25 cellular contexts compared by ENCODE assay signal in the genomic region with DNA sequence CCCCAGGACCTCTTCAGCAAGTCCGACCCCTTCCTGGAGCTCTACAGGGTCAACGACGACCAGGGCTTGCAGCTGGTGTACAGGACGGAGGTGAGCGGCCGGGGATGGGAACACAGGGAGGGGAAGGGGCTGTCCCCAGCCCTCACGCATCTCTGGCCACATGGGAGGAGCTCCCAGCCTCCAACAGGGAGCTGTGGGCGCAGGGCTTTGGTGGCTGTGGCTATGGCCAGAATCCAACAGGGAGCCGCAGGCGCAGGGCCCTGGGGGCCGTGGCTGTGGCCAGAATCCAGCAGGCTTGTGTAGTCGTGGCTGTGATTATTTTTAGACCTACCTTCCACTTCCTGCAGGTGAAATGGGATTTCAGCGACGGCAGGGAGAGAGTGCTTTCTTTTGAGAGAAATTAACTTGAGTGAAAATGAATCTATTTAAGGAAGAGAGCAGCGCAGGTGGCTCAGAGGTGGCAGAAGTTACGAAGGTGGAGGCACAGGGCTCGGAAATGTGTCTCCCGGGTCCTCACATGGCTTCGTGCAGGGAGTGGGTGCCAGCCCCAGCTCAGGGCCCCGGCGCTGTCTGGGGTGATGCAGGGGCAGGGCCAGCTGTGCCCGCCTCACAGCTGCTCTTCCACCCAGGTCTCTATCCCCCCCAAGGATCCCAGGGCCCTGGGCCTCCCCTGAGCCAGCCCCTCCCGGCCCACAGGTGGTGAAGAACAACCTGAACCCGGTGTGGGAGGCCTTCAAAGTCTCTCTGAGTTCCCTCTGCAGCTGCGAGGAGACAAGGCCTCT. TPM values are rescaled to one million over a fixed set of nuclear protein-coding genes. Genes with fewer than 3 reads are reported as not detected.
DNase-seq lines count a peak whose midpoint lies in the region; ATAC-seq, FAIRE-seq and TF ChIP-seq lines count a peak whose summit lies in the region.
"Had no signal": no experiment of that assay in that cellular context is flagged by ENCODE, and none has a peak within 500 bp of the region (broad histone marks: within the 10 kb centered on the region; RNA-seq: fewer than 3 reads in every experiment).

No MANE protein-coding gene starts in this region.

- H3K4me1 ChIP-seq in IMR-90 (ENCODE audit: control insufficient read depth, insufficient read depth, low read length), result peaks cover 17% of the 10 kb centered on the region
- peaks cover 17% of the 10 kb centered on the region for H3K4me1 ChIP-seq in astrocyte (ENCODE audit: insufficient read depth, low read length)

- H3K4me3 ChIP-seq in IMR-90 (ENCODE audit: insufficient read depth, low read depth, low read length) (no peak overlapping the region), astrocyte (ENCODE audit: insufficient read depth, low read depth, low read length) (no peak overlapping the region)
- H3K4me3 ChIP-seq: body of pancreas, gastroesophageal sphincter, transverse colon had no signal

- H3K79me2 ChIP-seq in astrocyte (ENCODE audit: insufficient read depth, low read length), result no peaks in the 10 kb centered on the region

- dilution Hi-C loops in IMR-90 (cut with HindIII; ENCODE audit: low sequenced_read_pairs, unreplicated experiment), result no loop called here

- peaks cover 3% of the 10 kb centered on the region; the same call in 1 of the 2 replicates for H4K20me1 ChIP-seq in IMR-90 (ENCODE audit: insufficient read depth, low read length)
- no peaks in the 10 kb centered on the region for H4K20me1 ChIP-seq in astrocyte (ENCODE audit: insufficient read depth, low read length)

- no peak overlapping the region for H3K18ac ChIP-seq in IMR-90 (ENCODE audit: low read depth, low read length)

- H3K23ac ChIP-seq in IMR-90 (ENCODE audit: low read depth, low read length), result no peak overlapping the region

- TF ChIP-seq CTCF in IMR-90 (conservative IDR thresholded peaks at IDR 0.05; ENCODE audit: low read depth, low read length) (no peak), astrocyte (IDR thresholded peaks at IDR 0.05; ENCODE audit: insufficient read depth, low read depth, low read length) (no peak), progenitor cell of endocrine pancreas (IDR thresholded peaks at IDR 0.05; ENCODE audit: unreplicated experiment) (no peak)

- WGBS in IMR-90 (ENCODE audit: extremely low coverage in 2 of 2, insufficient read length in 1 of 2), 2 experiments, result 97% methylated on average over 12 of the region's 25 CpGs; no CpG with 5 or more reads in 1 of the 2 experiments

- H2BK5ac ChIP-seq in IMR-90 (ENCODE audit: low read depth, low read length, poor library complexity, severe bottlenecking), result no peak overlapping the region

- H3K36me3 Mint-ChIP-seq in astrocyte (ENCODE audit: low read depth, unreplicated experiment), result no peaks in the 10 kb centered on the region
- no peaks in the 10 kb centered on the region for H3K36me3 Mint-ChIP-seq in progenitor cell of endocrine pancreas (ENCODE audit: insufficient read depth)

- DNase-seq in NCI-H2196 (lab: John Stamatoyannopoulos, UW; ENCODE audit: unreplicated experiment), result peak; percentile 18
- no peak for DNase-seq in NCI-H2196 treated with DMSO at 0.1 percent for 48 hours (lab: John Stamatoyannopoulos, UW; ENCODE audit: unreplicated experiment)
- no peak for DNase-seq in IMR-90
- peak; percentile 47 for DNase-seq in astrocyte (ENCODE audit: low read depth)
- DNase-seq in progenitor cell of endocrine pancreas (ENCODE audit: low spot score, unreplicated experiment), result no peak
- no peak for DNase-seq in pons (ENCODE audit: low spot score)
- no peak for DNase-seq in medulla oblongata (ENCODE audit: extremely low spot score)
- DNase-seq in NCI-H146 (lab: John Stamatoyannopoulos, UW), result no peak
- DNase-seq: activated CD8-positive, alpha-beta memory T cell treated with anti-CD3 and anti-CD28 coated beads, Interleukin-2, amount 50 U/mL, for 4 hours; body of pancreas; effector memory CD8-positive, alpha-beta T cell; GOT3; kidney glomerular epithelial cell; NCI-H1105 treated with DMSO at 0.1 percent for 48 hours; NCI-H748 treated with DMSO at 0.1 percent for 48 hours; occipital lobe; OCI-M1; transverse colon; WERI-Rb-1 had no signal

- no peak overlapping the region; the same call in 1 of the 2 replicates for H4K91ac ChIP-seq in IMR-90 (ENCODE audit: insufficient read depth, low read depth, low read length)

- intact Hi-C loops in IMR-90 (cut with micrococcal nuclease), result no loop called here

- H2BK20ac ChIP-seq in IMR-90 (ENCODE audit: low read depth, low read length), result no peak overlapping the region

- peaks cover 22% of the 10 kb centered on the region for H3K9me1 ChIP-seq in IMR-90 (ENCODE audit: insufficient read depth, low read length)

- H3K9me3 ChIP-seq in IMR-90 (ENCODE audit: control insufficient read depth, insufficient read depth, low read length) (no peaks in the 10 kb centered on the region), astrocyte (ENCODE audit: insufficient read depth, low read depth, low read length) (no peaks in the 10 kb centered on the region)
- H3K9me3 ChIP-seq: body of pancreas, gastroesophageal sphincter, transverse colon had no signal

- POLR2A ChIA-PET in IMR-90 (lab: Charles Lee; ENCODE audit: unreplicated experiment), result no interaction called here

- no peak for TF ChIP-seq POLR2A in IMR-90 (IDR thresholded peaks at IDR 0.05; ENCODE audit: low read depth, low read length)

- no peak overlapping the region for H3K4ac ChIP-seq in IMR-90 (ENCODE audit: low read depth, low read length)

- ATAC-seq in IMR-90 (ENCODE audit: low read depth), result no peak
- ATAC-seq: body of pancreas; effector memory CD8-positive, alpha-beta T cell; gastroesophageal sphincter had no signal

- H3K27me3 Mint-ChIP-seq in astrocyte (ENCODE audit: low read depth, unreplicated experiment) (no peaks in the 10 kb centered on the region), progenitor cell of endocrine pancreas (no peaks in the 10 kb centered on the region)
- H3K27me3 Mint-ChIP-seq: effector memory CD8-positive, alpha-beta T cell had no signal

- H4K8ac ChIP-seq in IMR-90 (ENCODE audit: low read depth in 2 of 2, low read length in 2 of 2), result no peak overlapping the region

- H2AFZ ChIP-seq in IMR-90 (replicated peaks; ENCODE audit: low read length, poor library complexity), result no peak overlapping the region
- H2AFZ ChIP-seq in astrocyte (ENCODE audit: low read depth, low read length), result peak overlapping the region; percentile 16

- H3K4me3 Mint-ChIP-seq in astrocyte (ENCODE audit: unreplicated experiment) (no peak overlapping the region), progenitor cell of endocrine pancreas (ENCODE audit: low read depth) (no peak overlapping the region)
- H3K4me3 Mint-ChIP-seq: effector memory CD8-positive, alpha-beta T cell; T-helper 2 cell treated with Interferon-gamma antibody and Interleukin-4, amounts not matched to agents 5 μg/mL and 100 μg/mL, for 36 hours had no signal

- no peak for FAIRE-seq in astrocyte (lab: Jason Lieb, UNC)
- FAIRE-seq: A204.1, colon had no signal

- H3K9ac ChIP-seq in IMR-90 (ENCODE audit: low read depth, low read length) (no peak overlapping the region), astrocyte (ENCODE audit: low read length) (no peak overlapping the region)

- 0 out of 2 replicates have a peak overlapping the region, but pooled peaks have one; percentile 18 for H2AK5ac ChIP-seq in IMR-90 (ENCODE audit: low read depth, low read length)

- H2BK15ac ChIP-seq in IMR-90 (ENCODE audit: low read depth, low read length), result no peak overlapping the region

- TF ChIP-seq RAD21 in IMR-90 (IDR thresholded peaks at IDR 0.05; ENCODE audit: low read length), result no peak

- H3K27me3 ChIP-seq in IMR-90 (ENCODE audit: control insufficient read depth, insufficient read depth, low read length) (no peaks in the 10 kb centered on the region), astrocyte (ENCODE audit: insufficient read depth, low read length) (no peaks in the 10 kb centered on the region)
- H3K27me3 ChIP-seq: body of pancreas, transverse colon had no signal

- no peak overlapping the region for H3K4me2 ChIP-seq in IMR-90 (ENCODE audit: low read depth, low read length)
- H3K4me2 ChIP-seq in astrocyte (ENCODE audit: low read length), result no peak overlapping the region

- no peak overlapping the region for H3K56ac ChIP-seq in IMR-90 (ENCODE audit: extremely low read depth, insufficient read depth, low read length)

- no peak overlapping the region for H3K14ac ChIP-seq in IMR-90 (replicated peaks; ENCODE audit: low read depth, low read length)

- H3K27ac ChIP-seq in IMR-90 (ENCODE audit: insufficient read depth, low read length), result no peak overlapping the region
- H3K27ac ChIP-seq in astrocyte (ENCODE audit: low read depth, low read length), result no peak overlapping the region
- H3K27ac ChIP-seq: body of pancreas, gastroesophageal sphincter, transverse colon, WERI-Rb-1 had no signal

- no peaks in the 10 kb centered on the region for H3K9me3 Mint-ChIP-seq in astrocyte (ENCODE audit: unreplicated experiment)
- H3K9me3 Mint-ChIP-seq in progenitor cell of endocrine pancreas (ENCODE audit: low read depth), result no peaks in the 10 kb centered on the region
- H3K9me3 Mint-ChIP-seq: activated T-helper 2 cell treated with anti-CD3 and anti-CD28 coated beads, Interferon-gamma antibody, Interleukin-2, Interleukin-4, amounts not matched to agents 10 μg/mL and 5 μg/mL and 100 μg/mL, durations not matched to agents 14 hours and 24 hours and 36 hours; effector memory CD8-positive, alpha-beta T cell; T-helper 2 cell treated with Interferon-gamma antibody and Interleukin-4, amounts not matched to agents 5 μg/mL and 100 μg/mL, for 36 hours had no signal

- peaks cover 3% of the 10 kb centered on the region; the same call in 1 of the 2 replicates for H3K36me3 ChIP-seq in IMR-90 (ENCODE audit: control insufficient read depth, insufficient read depth, low read length)
- no peaks in the 10 kb centered on the region for H3K36me3 ChIP-seq in astrocyte (ENCODE audit: insufficient read depth, low read length)
- H3K36me3 ChIP-seq: gastroesophageal sphincter, transverse colon, WERI-Rb-1 had no signal

- H3K79me1 ChIP-seq in IMR-90 (ENCODE audit: low read depth in 1 of 2, low read length in 2 of 2), result peaks cover 0 to 13% of the 10 kb centered on the region in 2 experiments; a peak in 1 of 4 replicates

- H4K5ac ChIP-seq in IMR-90 (ENCODE audit: low read depth, low read length), result no peak overlapping the region

- peak overlapping the region; percentile 48 for H2AK9ac ChIP-seq in IMR-90 (replicated peaks; ENCODE audit: low read depth, low read length, poor library complexity)

- BruUV-seq in IMR-90 (replicated peaks; lab: Mats Ljungman, UMichigan), result no TSS peak

- no peak overlapping the region for H2BK120ac ChIP-seq in IMR-90 (ENCODE audit: low read depth, low read length)

- CTCF ChIA-PET in IMR-90 (lab: Yijun Ruan, JAX), result interaction anchor here (0.9 kb wide), 1 partner anchor 12 kb away, joined by 4 read pairs; no protein-coding TSS in a partner anchor

- in situ Hi-C loops in IMR-90 (cut with MboI; ENCODE audit: low sequenced_read_pairs), result no loop called here

- peaks cover 10% of the 10 kb centered on the region for H3K4me1 Mint-ChIP-seq in astrocyte (ENCODE audit: low read depth, unreplicated experiment)
- no peaks in the 10 kb centered on the region for H3K4me1 Mint-ChIP-seq in progenitor cell of endocrine pancreas (ENCODE audit: low read depth)

- H3K27ac Mint-ChIP-seq in astrocyte (ENCODE audit: unreplicated experiment) (no peak overlapping the region), progenitor cell of endocrine pancreas (peak overlapping the region; percentile 71)
- H3K27ac Mint-ChIP-seq: activated T-helper 2 cell treated with anti-CD3 and anti-CD28 coated beads, Interferon-gamma antibody, Interleukin-2, Interleukin-4, amounts not matched to agents 10 μg/mL and 5 μg/mL and 100 μg/mL, durations not matched to agents 14 hours and 24 hours and 36 hours; effector memory CD8-positive, alpha-beta T cell; T-helper 2 cell treated with Interferon-gamma antibody and Interleukin-4, amounts not matched to agents 5 μg/mL and 100 μg/mL, for 36 hours had no signal

RNA-seq across cellular contexts. Expression of a gene that starts 9.4 kb away (rescaled TPM):
- total RNA-seq in IMR-90 (2012; rRNA removed) (5.0 and 5.4 TPM in 2 replicates), astrocyte (6.7 and 7.5 TPM in 2 replicates), progenitor cell of endocrine pancreas (0.41 and 0.84 TPM in 2 replicates)
- 17.4 and 17.7 TPM in 2 replicates for polyA plus RNA-seq in IMR-90 (2012; rRNA removed)
- polyA plus RNA-seq in IMR-90 (2012; cell fraction: cytosol; rRNA removed), result 5.8 and 13.6 TPM in 2 replicates
- polyA plus RNA-seq in IMR-90 (2012; cell fraction: nucleus; rRNA removed; ENCODE audit: low replicate concordance), result 145 and 321 TPM in 2 replicates

RNA-seq across cellular contexts. Expression of a gene that starts 24.5 kb away (rescaled TPM):
- total RNA-seq in IMR-90 (2012; rRNA removed), result 1,549 and 2,098 TPM in 2 replicates
- 3,527 and 5,396 TPM in 2 replicates for polyA plus RNA-seq in IMR-90 (2012; rRNA removed)
- polyA plus RNA-seq in IMR-90 (2012; cell fraction: cytosol; rRNA removed), result 7,098 and 10,427 TPM in 2 replicates
- 1,689 and 3,565 TPM in 2 replicates for polyA plus RNA-seq in IMR-90 (2012; cell fraction: nucleus; rRNA removed; ENCODE audit: low replicate concordance)
- total RNA-seq in astrocyte, result 1,200 and 1,239 TPM in 2 replicates
- total RNA-seq in progenitor cell of endocrine pancreas, result 1,643 and 1,699 TPM in 2 replicates

RNA-seq across cellular contexts. Expression of a gene that starts 28.5 kb away (rescaled TPM):
- not detected in 2 replicates for total RNA-seq in IMR-90 (2012; rRNA removed)
- not detected in 2 replicates for polyA plus RNA-seq in IMR-90 (2012; rRNA removed)
- not detected in 2 replicates for polyA plus RNA-seq in IMR-90 (2012; cell fraction: cytosol; rRNA removed)
- not detected in 2 replicates for polyA plus RNA-seq in IMR-90 (2012; cell fraction: nucleus; rRNA removed; ENCODE audit: low replicate concordance)
- total RNA-seq in astrocyte, result 0.11 and 0.22 TPM in 2 replicates
- 29.6 and 36.3 TPM in 2 replicates for total RNA-seq in progenitor cell of endocrine pancreas
- total RNA-seq: activated T-helper 2 cell treated with anti-CD3 and anti-CD28 coated beads, Interferon-gamma antibody, Interleukin-2, Interleukin-4, amounts not matched to agents 10 μg/mL and 5 μg/mL and 100 μg/mL, durations not matched to agents 14 hours and 24 hours and 36 hours had no signal
- polyA plus RNA-seq: BJ had no signal

Comparison
In these comparisons a context has a peak if more than half of its experiments do, and no peak if none do; other contexts are left out.
1. DNase-seq: peak in NCI-H2196 (single experiment) and astrocyte (single experiment); none in NCI-H2196 treated with DMSO at 0.1 percent for 48 hours (single experiment), IMR-90 (single experiment), progenitor cell of endocrine pancreas (single experiment), pons (single experiment), medulla oblongata (single experiment) and NCI-H146 (single experiment).
2. RNA of a gene that starts 28.5 kb away (total RNA-seq): 29.6 to 36.3 TPM in progenitor cell of endocrine pancreas; 0.11 to 0.22 TPM in astrocyte and not detected in IMR-90; every median in the first group is over 10 times any median in the second.